In the genomic region with DNA sequence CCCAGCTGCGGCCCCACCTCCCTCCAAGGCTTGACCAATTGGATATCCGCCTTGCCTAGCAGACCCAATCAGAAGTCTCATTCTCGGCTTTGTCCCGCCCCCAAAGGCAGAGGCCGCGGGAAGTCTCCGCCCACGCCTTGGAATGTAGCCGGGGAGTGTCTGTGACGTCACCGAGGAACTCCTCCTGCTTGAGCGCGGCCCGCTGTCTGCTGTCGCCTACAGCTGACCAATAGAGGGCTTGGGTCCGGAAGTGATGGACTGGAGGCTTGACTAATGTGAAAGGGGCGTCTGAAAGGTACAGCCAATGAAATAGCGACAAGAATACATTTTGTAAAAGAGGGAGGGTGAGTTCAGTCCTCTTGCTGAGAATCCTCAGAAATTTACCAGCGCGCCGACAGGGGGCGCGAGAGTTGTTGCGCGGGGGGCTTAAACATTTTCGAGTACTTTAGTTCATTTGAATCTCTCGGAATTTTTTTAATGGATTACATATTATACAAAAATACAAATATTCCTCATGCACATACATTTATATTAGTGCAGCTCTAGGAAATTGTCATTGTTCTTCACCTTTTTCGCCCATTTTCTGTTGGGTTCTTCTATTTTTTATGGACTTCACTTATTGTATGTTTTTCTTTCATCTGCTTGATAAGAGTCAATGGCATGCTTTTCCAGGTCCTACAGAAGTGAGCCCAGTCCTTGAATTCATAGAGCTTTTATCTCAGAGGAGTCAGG, we compare ENCODE assay signal across 8 cellular contexts. TPM values are rescaled to one million over a fixed set of nuclear protein-coding genes. Genes with fewer than 3 reads are reported as not detected.
DNase-seq lines count a peak whose midpoint lies in the region; ATAC-seq and TF ChIP-seq lines count a peak whose summit lies in the region.

No MANE protein-coding gene starts in this region.

- peak overlapping the region; percentile 92 for H3K27ac Mint-ChIP-seq in activated T-helper 17 cell treated with anti-CD3 and anti-CD28 coated beads, Interleukin-2, amount 50 U/mL, for 72 hours
- H3K27ac Mint-ChIP-seq in naive B cell = peak overlapping the region; percentile 45 to 98 (median 94)
- H3K27ac Mint-ChIP-seq in stimulated activated effector memory CD8-positive, alpha-beta T cell treated with anti-CD3 and anti-CD28 coated beads, Interleukin-12 subunit alpha, Interleukin-12 subunit beta, amount 100 ng/mL, for 72 hours = peak overlapping the region; percentile 98

- H3K9me3 Mint-ChIP-seq in activated T-helper 17 cell treated with anti-CD3 and anti-CD28 coated beads, Interleukin-2, amount 50 U/mL, for 72 hours = no peaks in the 10 kb centered on the region
- H3K9me3 Mint-ChIP-seq in naive B cell = no peaks in the 10 kb centered on the region
- H3K9me3 Mint-ChIP-seq in stimulated activated effector memory CD8-positive, alpha-beta T cell treated with anti-CD3 and anti-CD28 coated beads, Interleukin-12 subunit alpha, Interleukin-12 subunit beta, amount 100 ng/mL, for 72 hours = no peaks in the 10 kb centered on the region

- H2AFZ ChIP-seq in fibroblast of lung (ENCODE audit: low read length) = peak overlapping the region; percentile 12

- no peaks in the 10 kb centered on the region for H3K27me3 Mint-ChIP-seq in activated T-helper 17 cell treated with anti-CD3 and anti-CD28 coated beads, Interleukin-2, amount 50 U/mL, for 72 hours
- H3K27me3 Mint-ChIP-seq in naive B cell = no peaks in the 10 kb centered on the region

- no peaks in the 10 kb centered on the region for H3K36me3 ChIP-seq in DOHH2 (ENCODE audit: control insufficient read depth, low read length)
- H3K36me3 ChIP-seq in fibroblast of lung (ENCODE audit: control insufficient read depth, insufficient read depth, low read length) = no peaks in the 10 kb centered on the region

- TF ChIP-seq CTCF in DOHH2 (IDR thresholded peaks at IDR 0.05; ENCODE audit: low read depth, low read length, poor library complexity, severe bottlenecking) = peak; percentile 94
- TF ChIP-seq CTCF in fibroblast of lung (conservative IDR thresholded peaks at IDR 0.05 in 1 of 2, IDR thresholded peaks at IDR 0.05 in 1 of 2; ENCODE audit: low read depth in 1 of 2, low read length in 2 of 2) = peak; percentile 84 to 85

- peaks cover 6% of the 10 kb centered on the region for H3K27me3 ChIP-seq in DOHH2 (ENCODE audit: control insufficient read depth, low read length)
- no peaks in the 10 kb centered on the region for H3K27me3 ChIP-seq in fibroblast of lung (ENCODE audit: control insufficient read depth, insufficient read depth, low read length)

- 0 out of 2 replicates have a peak, but pooled peaks cover 4% of the 10 kb centered on the region for H3K4me1 ChIP-seq in DOHH2 (ENCODE audit: control insufficient read depth, low read length)
- peaks cover 8% of the 10 kb centered on the region for H3K4me1 ChIP-seq in fibroblast of lung (ENCODE audit: control insufficient read depth, extremely low read depth, insufficient read depth, low read length)

- peak overlapping the region; percentile 22; the same call in 1 of the 2 replicates for H3K4me2 ChIP-seq in DOHH2 (ENCODE audit: low read length)
- H3K4me2 ChIP-seq in fibroblast of lung (ENCODE audit: extremely low read depth, insufficient read depth, low read length) = peak overlapping the region; percentile 11

- no peaks in the 10 kb centered on the region for H3K79me2 ChIP-seq in DOHH2 (ENCODE audit: control insufficient read depth, low read length)
- peaks cover 43% of the 10 kb centered on the region for H3K79me2 ChIP-seq in fibroblast of lung (ENCODE audit: control insufficient read depth, insufficient read depth, low read length)

- H3K9me2 ChIP-seq in DOHH2 (replicated peaks; ENCODE audit: control insufficient read depth, low read length) = no peaks in the 10 kb centered on the region

- H3K4me3 ChIP-seq in DOHH2 (ENCODE audit: low read length) = peak overlapping the region; percentile 27; the same call in 1 of the 2 replicates
- H3K4me3 ChIP-seq in fibroblast of lung (replicated peaks in 1 of 4; ENCODE audit: control extremely low read depth in 1 of 4, insufficient read depth in 1 of 4, low read depth in 3 of 4, low read length in 4 of 4) = peak overlapping the region; percentile 85 to 99 (median 95)

- H3K27ac ChIP-seq in DOHH2 (ENCODE audit: low read depth, low read length) = no peak overlapping the region
- peak overlapping the region; percentile 99 for H3K27ac ChIP-seq in fibroblast of lung (ENCODE audit: insufficient read depth, low read length)

- peaks cover 9% of the 10 kb centered on the region; the same call in 1 of the 2 replicates for H3K9me3 ChIP-seq in DOHH2 (ENCODE audit: control insufficient read depth, insufficient read depth, low read length)
- no peaks in the 10 kb centered on the region for H3K9me3 ChIP-seq in fibroblast of lung (ENCODE audit: control insufficient read depth, insufficient read depth, low read depth, low read length)

- H3K9ac ChIP-seq in fibroblast of lung (ENCODE audit: insufficient read depth, low read length) = peak overlapping the region; percentile 99

- peaks cover 18% of the 10 kb centered on the region for H3K36me3 Mint-ChIP-seq in activated T-helper 17 cell treated with anti-CD3 and anti-CD28 coated beads, Interleukin-2, amount 50 U/mL, for 72 hours (ENCODE audit: low read depth)
- H3K36me3 Mint-ChIP-seq in naive B cell = peaks cover 0 to 8% of the 10 kb centered on the region in 2 donors
- H3K36me3 Mint-ChIP-seq in stimulated activated effector memory CD8-positive, alpha-beta T cell treated with anti-CD3 and anti-CD28 coated beads, Interleukin-12 subunit alpha, Interleukin-12 subunit beta, amount 100 ng/mL, for 72 hours = peaks cover 8% of the 10 kb centered on the region

- peaks cover 23% of the 10 kb centered on the region for H3K4me1 Mint-ChIP-seq in activated T-helper 17 cell treated with anti-CD3 and anti-CD28 coated beads, Interleukin-2, amount 50 U/mL, for 72 hours
- H3K4me1 Mint-ChIP-seq in naive B cell = peaks cover 30 to 52% (median 40%) of the 10 kb centered on the region in 3 donors
- H3K4me1 Mint-ChIP-seq in stimulated activated effector memory CD8-positive, alpha-beta T cell treated with anti-CD3 and anti-CD28 coated beads, Interleukin-12 subunit alpha, Interleukin-12 subunit beta, amount 100 ng/mL, for 72 hours = peaks cover 33% of the 10 kb centered on the region

- H4K20me1 ChIP-seq in DOHH2 (ENCODE audit: control insufficient read depth, insufficient read depth, low read depth, low read length) (no peaks in the 10 kb centered on the region), fibroblast of lung (ENCODE audit: control insufficient read depth, extremely low read depth, insufficient read depth, low read length) (no peaks in the 10 kb centered on the region)

- peak overlapping the region; percentile 94 for H3K4me3 Mint-ChIP-seq in activated T-helper 17 cell treated with anti-CD3 and anti-CD28 coated beads, Interleukin-2, amount 50 U/mL, for 72 hours
- H3K4me3 Mint-ChIP-seq in naive B cell = peak overlapping the region; percentile 87 to 100 (median 96)
- H3K4me3 Mint-ChIP-seq in stimulated activated effector memory CD8-positive, alpha-beta T cell treated with anti-CD3 and anti-CD28 coated beads, Interleukin-12 subunit alpha, Interleukin-12 subunit beta, amount 100 ng/mL, for 72 hours = peak overlapping the region; percentile 95

- DNase-seq in GOT3 (lab: John Stamatoyannopoulos, UW) (peak; percentile 98), LHCN-M2 (ENCODE audit: low read depth) (peak; percentile 100), RKO (ENCODE audit: low spot score) (peak; percentile 100), fibroblast of lung (ENCODE audit: low read depth in 2 of 2) (peak; percentile 100), naive B cell (peak; percentile 98)
- DNase-seq in stimulated activated effector memory CD8-positive, alpha-beta T cell treated with anti-CD3 and anti-CD28 coated beads, Interleukin-12 subunit alpha, Interleukin-12 subunit beta, amount 100 ng/mL, for 72 hours (ENCODE audit: low spot score in 2 of 2) = peak; percentile 98 to 99

- ATAC-seq in activated T-helper 17 cell treated with anti-CD3 and anti-CD28 coated beads, Interleukin-2, amount 50 U/mL, for 72 hours (replicated peaks) = peak; percentile 95
- ATAC-seq in naive B cell (ENCODE audit: low read depth in 2 of 2) = peak; percentile 90 to 92
- peak; percentile 97 for ATAC-seq in stimulated activated effector memory CD8-positive, alpha-beta T cell treated with anti-CD3 and anti-CD28 coated beads, Interleukin-12 subunit alpha, Interleukin-12 subunit beta, amount 100 ng/mL, for 72 hours

- H3F3A ChIP-seq in DOHH2 (ENCODE audit: control insufficient read depth, insufficient read depth) = no peaks in the 10 kb centered on the region

RNA-seq across cellular contexts. Expression of a gene that starts 0.4 kb away (rescaled TPM):
- 39.1 and 40.6 TPM in 2 replicates for total RNA-seq in LHCN-M2 (2014; rRNA removed)
- polyA plus RNA-seq in LHCN-M2 (2012) = 20.8 TPM
- total RNA-seq in activated T-helper 17 cell treated with anti-CD3 and anti-CD28 coated beads, Interleukin-2, amount 50 U/mL, for 72 hours = 10 to 100 TPM; 26.0 to 38.4 TPM
- 12.6 and 39.3 TPM in 2 replicates for total RNA-seq in fibroblast of lung
- polyA plus RNA-seq in fibroblast of lung = 57.9 and 63.7 TPM in 2 replicates
- polyA plus RNA-seq in fibroblast of lung (2012) = 37.1 and 49.5 TPM in 2 replicates
- 96.9 and 155 TPM in 2 replicates for polyA minus RNA-seq in fibroblast of lung (ENCODE audit: low replicate concordance)
- 10 to 100 TPM in 5 of 6 donors, 1 to 10 TPM in 1; 8.0 to 26.6 (median 19.5) TPM for polyA plus RNA-seq in naive B cell (ENCODE audit: low read depth in 6 of 6)
